1 cellular context compared by ENCODE assay signal in genomic region chr6:158287047-158287446, GRCh38.
A peak's percentile ranks its signal among the peaks of the same experiment; 100 is the strongest.
TF ChIP-seq lines count a peak whose summit lies in the region.

No MANE protein-coding gene starts in this region.

TF ChIP-seq in K562, 482 proteins besides CTCF, POLR2A, EP300 and RAD21 (continued from another document):
- TF ChIP-seq, protein P1, sequence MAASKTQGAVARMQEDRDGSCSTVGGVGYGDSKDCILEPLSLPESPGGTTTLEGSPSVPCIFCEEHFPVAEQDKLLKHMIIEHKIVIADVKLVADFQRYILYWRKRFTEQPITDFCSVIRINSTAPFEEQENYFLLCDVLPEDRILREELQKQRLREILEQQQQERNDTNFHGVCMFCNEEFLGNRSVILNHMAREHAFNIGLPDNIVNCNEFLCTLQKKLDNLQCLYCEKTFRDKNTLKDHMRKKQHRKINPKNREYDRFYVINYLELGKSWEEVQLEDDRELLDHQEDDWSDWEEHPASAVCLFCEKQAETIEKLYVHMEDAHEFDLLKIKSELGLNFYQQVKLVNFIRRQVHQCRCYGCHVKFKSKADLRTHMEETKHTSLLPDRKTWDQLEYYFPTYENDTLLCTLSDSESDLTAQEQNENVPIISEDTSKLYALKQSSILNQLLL (CRISPR knock-in tag; IDR thresholded peaks at IDR 0.05; ENCODE audit: borderline replicate concordance), result peak; percentile 80; the same call in 1 of the 2 replicates
- TF ChIP-seq POLR2B (IDR thresholded peaks at IDR 0.05; ENCODE audit: low read depth, partially characterized antibody), result no peak
